1 cellular context compared by ENCODE assay signal in genomic region chr17:9050801-9051401, GRCh38.
TF ChIP-seq lines count a peak whose summit lies in the region.

No MANE protein-coding gene starts in this region.

TF ChIP-seq in H1, 55 proteins besides CTCF, POLR2A, EP300 and RAD21:
- TF ChIP-seq SUZ12 (IDR thresholded peaks at IDR 0.05; ENCODE audit: low read length) (no peak), CHD1 (IDR thresholded peaks at IDR 0.05; ENCODE audit: low read depth, low read length) (no peak), KDM5A (IDR thresholded peaks at IDR 0.05; ENCODE audit: low read length) (no peak), TEAD4 (IDR thresholded peaks at IDR 0.05; ENCODE audit: low read depth, low read length) (0 out of 2 replicates have a peak, but pooled peaks have one; percentile 7), ASH2L (IDR thresholded peaks at IDR 0.05; ENCODE audit: low read length) (no peak), MAFK (IDR thresholded peaks at IDR 0.05; ENCODE audit: low read depth, low read length) (no peak), BRCA1 (IDR thresholded peaks at IDR 0.05; ENCODE audit: low read depth, low read length) (no peak), CHD2 (IDR thresholded peaks at IDR 0.05; ENCODE audit: low read length) (no peak), HDAC2 (IDR thresholded peaks at IDR 0.05; ENCODE audit: borderline replicate concordance in 1 of 2, low read depth in 2 of 2, low read length in 2 of 2) (no peak), JUND (IDR thresholded peaks at IDR 0.05; ENCODE audit: low read length) (peak; percentile 64; the same call in 1 of the 2 replicates)
TF ChIP-seq in H1: peak in this region for 2.
